1 cellular context compared by ENCODE assay signal in the genomic region with DNA sequence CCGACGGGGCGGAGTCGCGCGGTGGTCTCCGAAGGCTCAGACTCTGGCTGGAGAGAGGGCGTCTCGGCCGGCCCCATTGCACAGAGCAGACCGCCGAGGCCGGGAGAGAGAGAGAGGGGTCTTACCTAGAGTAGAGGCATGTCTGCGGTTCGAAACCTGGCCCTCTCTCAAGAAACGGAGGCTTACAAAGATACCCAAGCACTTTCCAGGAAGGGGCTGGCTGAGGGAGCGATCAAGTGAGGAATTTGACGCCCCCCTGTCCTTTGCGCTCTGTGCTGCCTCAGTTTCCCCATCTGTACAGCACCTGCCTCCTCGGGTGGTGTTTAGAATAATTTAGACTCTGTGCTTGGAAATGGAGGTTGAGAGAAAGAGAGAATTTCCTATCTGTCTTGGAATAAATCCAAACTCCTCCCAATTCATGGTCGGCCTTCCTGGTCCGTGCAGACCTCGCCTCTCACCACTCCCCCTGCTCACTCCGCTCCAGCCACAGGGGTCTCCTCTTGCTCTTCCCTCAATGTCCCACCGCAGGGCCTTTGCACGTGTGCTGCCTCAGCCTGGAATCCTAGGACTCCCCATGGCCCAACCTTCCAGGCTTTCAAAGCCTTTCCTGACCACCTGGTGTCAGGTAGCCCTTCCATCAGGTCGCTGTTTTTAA.
A peak's percentile ranks its signal among the peaks of the same experiment; 100 is the strongest.
TF ChIP-seq lines count a peak whose summit lies in the region.

No MANE protein-coding gene starts in this region.

TF ChIP-seq in K562, 482 proteins besides CTCF, POLR2A, EP300 and RAD21 (continued from another document and continues in another):
- 0 out of 2 replicates have a peak, but pooled peaks have one; percentile 21 for TF ChIP-seq ZNF165 (CRISPR knock-in tag; IDR thresholded peaks at IDR 0.05; ENCODE audit: borderline replicate concordance)
- peak; percentile 66 for TF ChIP-seq ELF1 (tag; IDR thresholded peaks at IDR 0.05)
- no peak for TF ChIP-seq KAT2B (IDR thresholded peaks at IDR 0.05; ENCODE audit: low read depth, low read length)
- peak; percentile 21; the same call in 1 of the 2 replicates for TF ChIP-seq PHB2 (IDR thresholded peaks at IDR 0.05; ENCODE audit: low read depth)
- no peak for TF ChIP-seq ZNF644 (tag; IDR thresholded peaks at IDR 0.05; ENCODE audit: low read depth)
- peak in 1 of 2 experiments; percentile 67; a peak in 1 of 4 replicates for TF ChIP-seq ARNT (IDR thresholded peaks at IDR 0.05)
- TF ChIP-seq, protein P1, sequence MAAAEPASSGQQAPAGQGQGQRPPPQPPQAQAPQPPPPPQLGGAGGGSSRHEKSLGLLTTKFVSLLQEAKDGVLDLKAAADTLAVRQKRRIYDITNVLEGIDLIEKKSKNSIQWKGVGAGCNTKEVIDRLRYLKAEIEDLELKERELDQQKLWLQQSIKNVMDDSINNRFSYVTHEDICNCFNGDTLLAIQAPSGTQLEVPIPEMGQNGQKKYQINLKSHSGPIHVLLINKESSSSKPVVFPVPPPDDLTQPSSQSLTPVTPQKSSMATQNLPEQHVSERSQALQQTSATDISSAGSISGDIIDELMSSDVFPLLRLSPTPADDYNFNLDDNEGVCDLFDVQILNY (CRISPR knock-in tag; IDR thresholded peaks at IDR 0.05), result no peak
- no peak for TF ChIP-seq PPARD (CRISPR knock-in tag; IDR thresholded peaks at IDR 0.05)
- peak; percentile 64; the same call in 1 of the 2 replicates for TF ChIP-seq POLR2H (tag; IDR thresholded peaks at IDR 0.05; ENCODE audit: low read depth)
- no peak; the same call in 1 of the 2 replicates for TF ChIP-seq ATF4 (CRISPR knock-in tag; IDR thresholded peaks at IDR 0.05)
- TF ChIP-seq, protein P2, sequence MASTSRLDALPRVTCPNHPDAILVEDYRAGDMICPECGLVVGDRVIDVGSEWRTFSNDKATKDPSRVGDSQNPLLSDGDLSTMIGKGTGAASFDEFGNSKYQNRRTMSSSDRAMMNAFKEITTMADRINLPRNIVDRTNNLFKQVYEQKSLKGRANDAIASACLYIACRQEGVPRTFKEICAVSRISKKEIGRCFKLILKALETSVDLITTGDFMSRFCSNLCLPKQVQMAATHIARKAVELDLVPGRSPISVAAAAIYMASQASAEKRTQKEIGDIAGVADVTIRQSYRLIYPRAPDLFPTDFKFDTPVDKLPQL (IDR thresholded peaks at IDR 0.05; ENCODE audit: extremely low read depth, insufficient read length), result no peak
- no peak for TF ChIP-seq SMARCC2 (IDR thresholded peaks at IDR 0.05; ENCODE audit: low read depth)
- TF ChIP-seq TAF9B (IDR thresholded peaks at IDR 0.05; ENCODE audit: partially characterized antibody), result no peak
- TF ChIP-seq PRDM10 (IDR thresholded peaks at IDR 0.05; ENCODE audit: partially characterized antibody), result no peak
- TF ChIP-seq RBM39 (optimal IDR thresholded peaks at IDR 0.05; ENCODE audit: low read depth, low read length), result no peak
- no peak for TF ChIP-seq ZC3H4 (CRISPR knock-in tag; IDR thresholded peaks at IDR 0.05; ENCODE audit: borderline replicate concordance)
- TF ChIP-seq ZBTB8A (IDR thresholded peaks at IDR 0.05; ENCODE audit: partially characterized antibody), result no peak
- no peak for TF ChIP-seq HDAC3 (IDR thresholded peaks at IDR 0.05; ENCODE audit: borderline replicate concordance, partially characterized antibody)
- TF ChIP-seq, protein P3, sequence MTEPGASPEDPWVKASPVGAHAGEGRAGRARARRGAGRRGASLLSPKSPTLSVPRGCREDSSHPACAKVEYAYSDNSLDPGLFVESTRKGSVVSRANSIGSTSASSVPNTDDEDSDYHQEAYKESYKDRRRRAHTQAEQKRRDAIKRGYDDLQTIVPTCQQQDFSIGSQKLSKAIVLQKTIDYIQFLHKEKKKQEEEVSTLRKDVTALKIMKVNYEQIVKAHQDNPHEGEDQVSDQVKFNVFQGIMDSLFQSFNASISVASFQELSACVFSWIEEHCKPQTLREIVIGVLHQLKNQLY (CRISPR knock-in tag; conservative IDR thresholded peaks at IDR 0.05), result no peak
- no peak for TF ChIP-seq TFAM (CRISPR knock-in tag; conservative IDR thresholded peaks at IDR 0.05)
- no peak for TF ChIP-seq ZNF124 (CRISPR knock-in tag; IDR thresholded peaks at IDR 0.05)
- TF ChIP-seq NONO (IDR thresholded peaks at IDR 0.05; ENCODE audit: low read depth in 2 of 2, low read length in 1 of 2), result no peak
- no peak for TF ChIP-seq SMARCB1 (IDR thresholded peaks at IDR 0.05; ENCODE audit: insufficient read length, low read depth)
- TF ChIP-seq THAP7 (CRISPR knock-in tag; IDR thresholded peaks at IDR 0.05), result no peak
- TF ChIP-seq, protein P4, sequence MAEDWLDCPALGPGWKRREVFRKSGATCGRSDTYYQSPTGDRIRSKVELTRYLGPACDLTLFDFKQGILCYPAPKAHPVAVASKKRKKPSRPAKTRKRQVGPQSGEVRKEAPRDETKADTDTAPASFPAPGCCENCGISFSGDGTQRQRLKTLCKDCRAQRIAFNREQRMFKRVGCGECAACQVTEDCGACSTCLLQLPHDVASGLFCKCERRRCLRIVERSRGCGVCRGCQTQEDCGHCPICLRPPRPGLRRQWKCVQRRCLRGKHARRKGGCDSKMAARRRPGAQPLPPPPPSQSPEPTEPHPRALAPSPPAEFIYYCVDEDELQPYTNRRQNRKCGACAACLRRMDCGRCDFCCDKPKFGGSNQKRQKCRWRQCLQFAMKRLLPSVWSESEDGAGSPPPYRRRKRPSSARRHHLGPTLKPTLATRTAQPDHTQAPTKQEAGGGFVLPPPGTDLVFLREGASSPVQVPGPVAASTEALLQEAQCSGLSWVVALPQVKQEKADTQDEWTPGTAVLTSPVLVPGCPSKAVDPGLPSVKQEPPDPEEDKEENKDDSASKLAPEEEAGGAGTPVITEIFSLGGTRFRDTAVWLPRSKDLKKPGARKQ (CRISPR knock-in tag; IDR thresholded peaks at IDR 0.05), result no peak
- no peak for TF ChIP-seq PHF21A (IDR thresholded peaks at IDR 0.05; ENCODE audit: borderline replicate concordance, low read depth)
- 0 out of 2 replicates have a peak, but pooled peaks have one; percentile 31 for TF ChIP-seq NR4A1 (CRISPR knock-in tag; IDR thresholded peaks at IDR 0.05)
- no peak for TF ChIP-seq NR4A1 (tag; IDR thresholded peaks at IDR 0.05)
- no peak for TF ChIP-seq PTRF (tag; IDR thresholded peaks at IDR 0.05)
- no peak for TF ChIP-seq PHF20 (IDR thresholded peaks at IDR 0.05; ENCODE audit: partially characterized antibody)
- no peak for TF ChIP-seq XRCC4 (IDR thresholded peaks at IDR 0.05; ENCODE audit: extremely low read depth, insufficient read depth, insufficient read length)
- no peak for TF ChIP-seq NCOR1 (IDR thresholded peaks at IDR 0.05)
- TF ChIP-seq FUS (optimal IDR thresholded peaks at IDR 0.05; ENCODE audit: low read depth, low read length), result no peak
- no peak for TF ChIP-seq PCBP1 (IDR thresholded peaks at IDR 0.05; ENCODE audit: low read depth, low read length, poor library complexity, severe bottlenecking)
- TF ChIP-seq HDGF (IDR thresholded peaks at IDR 0.05), result 0 out of 2 replicates have a peak, but pooled peaks have one; percentile 33
- TF ChIP-seq, protein P5, sequence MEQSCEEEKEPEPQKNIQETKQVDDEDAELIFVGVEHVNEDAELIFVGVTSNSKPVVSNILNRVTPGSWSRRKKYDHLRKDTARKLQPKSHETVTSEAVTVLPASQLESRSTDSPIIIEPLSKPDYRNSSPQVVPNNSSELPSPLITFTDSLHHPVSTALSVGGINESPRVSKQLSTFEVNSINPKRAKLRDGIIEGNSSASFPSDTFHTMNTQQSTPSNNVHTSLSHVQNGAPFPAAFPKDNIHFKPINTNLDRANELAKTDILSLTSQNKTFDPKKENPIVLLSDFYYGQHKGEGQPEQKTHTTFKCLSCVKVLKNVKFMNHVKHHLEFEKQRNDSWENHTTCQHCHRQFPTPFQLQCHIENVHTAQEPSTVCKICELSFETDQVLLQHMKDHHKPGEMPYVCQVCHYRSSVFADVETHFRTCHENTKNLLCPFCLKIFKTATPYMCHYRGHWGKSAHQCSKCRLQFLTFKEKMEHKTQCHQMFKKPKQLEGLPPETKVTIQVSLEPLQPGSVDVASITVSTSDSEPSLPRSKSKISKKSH (CRISPR knock-in tag; IDR thresholded peaks at IDR 0.05), result no peak
- TF ChIP-seq TEAD2 (tag; IDR thresholded peaks at IDR 0.05), result no peak
- TF ChIP-seq, protein P6, sequence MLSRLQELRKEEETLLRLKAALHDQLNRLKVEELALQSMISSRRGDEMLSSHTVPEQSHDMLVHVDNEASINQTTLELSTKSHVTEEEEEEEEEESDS (CRISPR knock-in tag; IDR thresholded peaks at IDR 0.05), result no peak
- TF ChIP-seq TAL1 (IDR thresholded peaks at IDR 0.05), result no peak
- TF ChIP-seq MECOM (CRISPR knock-in tag; IDR thresholded peaks at IDR 0.05), result no peak
- no peak for TF ChIP-seq FIP1L1 (IDR thresholded peaks at IDR 0.05; ENCODE audit: low read depth, low read length, poor library complexity, severe bottlenecking)
- no peak for TF ChIP-seq ILK (tag; IDR thresholded peaks at IDR 0.05; ENCODE audit: borderline replicate concordance, low read depth)
- 0 out of 2 replicates have a peak, but pooled peaks have one; percentile 40 for TF ChIP-seq ZNF766 (CRISPR knock-in tag; conservative IDR thresholded peaks at IDR 0.05)
- 0 out of 2 replicates have a peak, but pooled peaks have one; percentile 13 for TF ChIP-seq TCF3 (CRISPR knock-in tag; IDR thresholded peaks at IDR 0.05)
- no peak; the same call in 1 of the 2 replicates for TF ChIP-seq PML (IDR thresholded peaks at IDR 0.05; ENCODE audit: low read length)
- TF ChIP-seq NCOA6 (IDR thresholded peaks at IDR 0.05), result no peak
- no peak for TF ChIP-seq HNRNPUL1 (IDR thresholded peaks at IDR 0.05; ENCODE audit: low read length)
- TF ChIP-seq SP1 (CRISPR knock-in tag; IDR thresholded peaks at IDR 0.05), result no peak
- no peak for TF ChIP-seq TGIF2 (CRISPR knock-in tag; IDR thresholded peaks at IDR 0.05)
- TF ChIP-seq, protein P7, sequence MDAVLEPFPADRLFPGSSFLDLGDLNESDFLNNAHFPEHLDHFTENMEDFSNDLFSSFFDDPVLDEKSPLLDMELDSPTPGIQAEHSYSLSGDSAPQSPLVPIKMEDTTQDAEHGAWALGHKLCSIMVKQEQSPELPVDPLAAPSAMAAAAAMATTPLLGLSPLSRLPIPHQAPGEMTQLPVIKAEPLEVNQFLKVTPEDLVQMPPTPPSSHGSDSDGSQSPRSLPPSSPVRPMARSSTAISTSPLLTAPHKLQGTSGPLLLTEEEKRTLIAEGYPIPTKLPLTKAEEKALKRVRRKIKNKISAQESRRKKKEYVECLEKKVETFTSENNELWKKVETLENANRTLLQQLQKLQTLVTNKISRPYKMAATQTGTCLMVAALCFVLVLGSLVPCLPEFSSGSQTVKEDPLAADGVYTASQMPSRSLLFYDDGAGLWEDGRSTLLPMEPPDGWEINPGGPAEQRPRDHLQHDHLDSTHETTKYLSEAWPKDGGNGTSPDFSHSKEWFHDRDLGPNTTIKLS (IDR thresholded peaks at IDR 0.05; ENCODE audit: borderline replicate concordance, low read depth), result no peak
- no peak; the same call in 1 of the 2 replicates for TF ChIP-seq ATF7 (IDR thresholded peaks at IDR 0.05)
- TF ChIP-seq ZKSCAN1 (IDR thresholded peaks at IDR 0.05; ENCODE audit: low read depth, low read length), result no peak
- TF ChIP-seq CBFA2T2 (conservative IDR thresholded peaks at IDR 0.05), result no peak
- TF ChIP-seq ETV1 (tag; conservative IDR thresholded peaks at IDR 0.05; ENCODE audit: low read depth), result no peak
- no peak for TF ChIP-seq ZNF197 (CRISPR knock-in tag; IDR thresholded peaks at IDR 0.05; ENCODE audit: low read depth)
- no peak for TF ChIP-seq SFPQ (IDR thresholded peaks at IDR 0.05; ENCODE audit: low read depth, low read length)
